In genomic region chr1:16534829-16535456, GRCh38 we compare ENCODE assay signal across 8 cellular contexts. TPM values are rescaled to one million over a fixed set of nuclear protein-coding genes. Genes with fewer than 3 reads are reported as not detected.
DNase-seq lines count a peak whose midpoint lies in the region; TF ChIP-seq lines count a peak whose summit lies in the region.
"Not testable (repeated sequence)": the region's sequence is repeated elsewhere in the genome, so short reads cannot be mapped to it uniquely, and the experiment has no call there.

No MANE protein-coding gene starts in this region.

- not testable (repeated sequence) for H3K9ac ChIP-seq in H9 (ENCODE audit: extremely low read depth, insufficient read length, low read length)

- TSS peak; percentile 96 for BruUV-seq in A673 (replicated peaks; lab: Mats Ljungman, UMichigan)

- peak overlapping the region; percentile 86 to 93 for H3K4me3 Mint-ChIP-seq in H9
- not testable (repeated sequence) for H3K4me3 Mint-ChIP-seq in activated naive CD4-positive, alpha-beta T cell treated with anti-CD3 and anti-CD28 coated beads, Interleukin-2, amount 10 ng/mL, durations not matched to agents 7 days and 5 days
- H3K4me3 Mint-ChIP-seq in endothelial cell (ENCODE audit: unreplicated experiment): peak overlapping the region; percentile 82

- not testable (repeated sequence) for H3K56ac ChIP-seq in H9 (ENCODE audit: insufficient read length, low read depth, low read length)

- not testable (repeated sequence) for H3K27ac ChIP-seq in A673 (ENCODE audit: low read depth, low read length, poor library complexity, severe bottlenecking); H9 (ENCODE audit: insufficient read length, low read depth, low read length); SJSA1

- H3K23me2 ChIP-seq in H9 (ENCODE audit: insufficient read length, low read depth, low read length, poor library complexity, severe bottlenecking): not testable (repeated sequence)

- CTCF ChIA-PET in A673 (lab: Charles Lee); activated naive CD4-positive, alpha-beta T cell treated with anti-CD3 and anti-CD28 coated beads, Interleukin-2, amount 10 ng/mL, durations not matched to agents 7 days and 5 days (lab: Charles Lee): not testable (repeated sequence)

- not testable (repeated sequence) for TF ChIP-seq CTCF in A673 (conservative IDR thresholded peaks at IDR 0.05; ENCODE audit: low read depth, low read length); H9 (conservative IDR thresholded peaks at IDR 0.05); endothelial cell (IDR thresholded peaks at IDR 0.05; ENCODE audit: unreplicated experiment)

- not testable (repeated sequence) for H3K27ac Mint-ChIP-seq in H9; activated naive CD4-positive, alpha-beta T cell treated with anti-CD3 and anti-CD28 coated beads, Interleukin-2, amount 10 ng/mL, durations not matched to agents 7 days and 5 days; endothelial cell (ENCODE audit: unreplicated experiment)

- intact Hi-C loops in A673 (cut with micrococcal nuclease; ENCODE audit: unreplicated experiment): not testable (repeated sequence)

- not testable (repeated sequence) for H3K9me3 Mint-ChIP-seq in H9; activated naive CD4-positive, alpha-beta T cell treated with anti-CD3 and anti-CD28 coated beads, Interleukin-2, amount 10 ng/mL, durations not matched to agents 7 days and 5 days; endothelial cell (ENCODE audit: unreplicated experiment)

- peaks cover 22% of the 10 kb centered on the region in 2 experiments for H3K4me1 Mint-ChIP-seq in H9
- H3K4me1 Mint-ChIP-seq in activated naive CD4-positive, alpha-beta T cell treated with anti-CD3 and anti-CD28 coated beads, Interleukin-2, amount 10 ng/mL, durations not matched to agents 7 days and 5 days; endothelial cell (ENCODE audit: unreplicated experiment): not testable (repeated sequence)

- H3K4me2 ChIP-seq in H9 (ENCODE audit: insufficient read depth, insufficient read length, low read length): peak overlapping the region; percentile 76

- H3K79me2 ChIP-seq in H9 (ENCODE audit: insufficient read depth, low read length): not testable (repeated sequence)

- POLR2A ChIA-PET in A673 (lab: Charles Lee; ENCODE audit: low non-redundant PET): not testable (repeated sequence)

- H3K36me3 ChIP-seq in A673 (ENCODE audit: insufficient read depth, low read length, poor library complexity, severe bottlenecking); SJSA1; neuron (ENCODE audit: insufficient read depth, low read length): not testable (repeated sequence)

- H4K5ac ChIP-seq in H9 (ENCODE audit: insufficient read length, low read depth, low read length): not testable (repeated sequence)

- WGBS in H9 (ENCODE audit: extremely low coverage, insufficient read length, low lambda C conversion rate): no CpG with 5 or more reads among the region's 43 CpGs

- H2BK120ac ChIP-seq in H9 (ENCODE audit: low read depth, low read length, poor library complexity, severe bottlenecking): not testable (repeated sequence)

- H4K20me1 ChIP-seq in H9 (ENCODE audit: control insufficient read depth, insufficient read depth, insufficient read length): not testable (repeated sequence)

- not testable (repeated sequence) for H3K23ac ChIP-seq in H9 (ENCODE audit: insufficient read length, low read depth, low read length)

- H2BK20ac ChIP-seq in H9 (ENCODE audit: low read depth, low read length, poor library complexity, severe bottlenecking): not testable (repeated sequence)

- not testable (repeated sequence) for H3K4ac ChIP-seq in H9 (ENCODE audit: low read depth, low read length)

- H3K27me3 Mint-ChIP-seq in H9 (ENCODE audit: low read depth): peaks cover 38% of the 10 kb centered on the region
- peaks cover 65% of the 10 kb centered on the region for H3K27me3 Mint-ChIP-seq in activated naive CD4-positive, alpha-beta T cell treated with anti-CD3 and anti-CD28 coated beads, Interleukin-2, amount 10 ng/mL, durations not matched to agents 7 days and 5 days
- not testable (repeated sequence) for H3K27me3 Mint-ChIP-seq in endothelial cell (ENCODE audit: unreplicated experiment)

- DNase-seq in A673 (ENCODE audit: low spot score) (peak; percentile 59), H9 (peak; percentile 86), SJSA1 (ENCODE audit: low read depth in 1 of 2, low spot score in 2 of 2) (peak; percentile 18 to 61), endothelial cell (ENCODE audit: low spot score) (peak; percentile 88)
- DNase-seq in activated naive CD4-positive, alpha-beta T cell treated with anti-CD3 and anti-CD28 coated beads, Interleukin-2, amount 10 ng/mL, durations not matched to agents 7 days and 5 days: peak; percentile 20
- peak; percentile 17 to 55 (median 21) for DNase-seq in stimulated activated CD4-positive, alpha-beta T cell treated with anti-CD3 and anti-CD28 coated beads, TNF-alpha, amount 100 ng/mL, for 24 hours (ENCODE audit: low read depth in 3 of 3)

- H3K4me1 ChIP-seq in A673 (ENCODE audit: insufficient read depth, low read length, poor library complexity, severe bottlenecking); H9 (ENCODE audit: insufficient read depth, low read length); SJSA1 (replicated peaks); neuron (ENCODE audit: insufficient read depth, low read length): not testable (repeated sequence)

- not testable (repeated sequence) for H3K14ac ChIP-seq in H9 (ENCODE audit: insufficient read depth, low read length)

- not testable (repeated sequence) for H2BK5ac ChIP-seq in H9 (ENCODE audit: insufficient read length, low read length)

- not testable (repeated sequence) for H3K79me1 ChIP-seq in H9 (ENCODE audit: insufficient read depth, low read depth, low read length, poor library complexity, severe bottlenecking)

- not testable (repeated sequence) for H3K9me3 ChIP-seq in A673 (ENCODE audit: low read depth, low read length, poor library complexity, severe bottlenecking); H9 (ENCODE audit: control insufficient read depth, low read depth, low read length); SJSA1 (replicated peaks); iPS-18c (ENCODE audit: control insufficient read depth, insufficient read depth, low read length); neuron (ENCODE audit: low read length)

- not testable (repeated sequence) for H3K18ac ChIP-seq in H9 (ENCODE audit: insufficient read length, low read depth, low read length)

- H3K27me3 ChIP-seq in A673 (replicated peaks; ENCODE audit: insufficient read depth, low read depth, low read length, poor library complexity); H9 (ENCODE audit: insufficient read depth, low read length); SJSA1 (replicated peaks); neuron (ENCODE audit: insufficient read depth, low read length): not testable (repeated sequence)

- H2AFZ ChIP-seq in H9 (ENCODE audit: low read length): not testable (repeated sequence)
- H2AFZ ChIP-seq in neuron (ENCODE audit: low read depth, low read length): peak overlapping the region; percentile 16

- not testable (repeated sequence) for H2BK12ac ChIP-seq in H9 (ENCODE audit: insufficient read length, low read depth, low read length)

- not testable (repeated sequence) for H3K4me3 ChIP-seq in A673 (ENCODE audit: low read depth, low read length, poor library complexity, severe bottlenecking); SJSA1
- H3K4me3 ChIP-seq in iPS-18c (ENCODE audit: insufficient read depth, low read depth, low read length) (peak overlapping the region; percentile 76; the same call in 1 of the 2 replicates), neuron (ENCODE audit: low read length) (peak overlapping the region; percentile 45)

- not testable (repeated sequence) for H3T11ph ChIP-seq in H9 (ENCODE audit: low read length)

- H4K91ac ChIP-seq in H9 (ENCODE audit: insufficient read length, low read depth, low read length): not testable (repeated sequence)

- not testable (repeated sequence) for H3K36me3 Mint-ChIP-seq in H9 (ENCODE audit: insufficient read depth in 1 of 3, low read depth in 3 of 3); activated naive CD4-positive, alpha-beta T cell treated with anti-CD3 and anti-CD28 coated beads, Interleukin-2, amount 10 ng/mL, durations not matched to agents 7 days and 5 days; endothelial cell (ENCODE audit: low read depth, unreplicated experiment)

- H4K8ac ChIP-seq in H9 (replicated peaks; ENCODE audit: insufficient read length, low read depth, low read length): not testable (repeated sequence)

- not testable (repeated sequence) for H2BK15ac ChIP-seq in H9 (ENCODE audit: low read depth, low read length)

- not testable (repeated sequence) for H2AK5ac ChIP-seq in H9 (ENCODE audit: insufficient read length, low read length)

RNA-seq across cellular contexts. Expression of gene RNU1-1, which starts 20.9 kb away (rescaled TPM):
- total RNA-seq in A673 (2021): 1,866 and 1,908 TPM in 2 replicates
- total RNA-seq in H9 (2021): 1,874 and 2,051 TPM in 2 replicates
- under 0.01 and 294 TPM in 2 replicates for total RNA-seq in SJSA1 (2014; rRNA removed; shearing (Covaris generic))
- total RNA-seq in endothelial cell (ENCODE audit: unreplicated experiment): 3,428 TPM

Comparison
In these comparisons a context has a peak if more than half of its experiments do, and no peak if none do; other contexts are left out.
1. DNase-seq: peak in every context shown above with its lines; median percentile 88 in endothelial cell; 86 in H9; 59 in A673; 40 in SJSA1; 21 in stimulated activated CD4-positive, alpha-beta T cell treated with anti-CD3 and anti-CD28 coated beads, TNF-alpha, amount 100 ng/mL, for 24 hours; 20 in activated naive CD4-positive, alpha-beta T cell treated with anti-CD3 and anti-CD28 coated beads, Interleukin-2, amount 10 ng/mL, durations not matched to agents 7 days and 5 days.